Comparison of ENCODE assay signal across 15 cellular contexts in the genomic region with DNA sequence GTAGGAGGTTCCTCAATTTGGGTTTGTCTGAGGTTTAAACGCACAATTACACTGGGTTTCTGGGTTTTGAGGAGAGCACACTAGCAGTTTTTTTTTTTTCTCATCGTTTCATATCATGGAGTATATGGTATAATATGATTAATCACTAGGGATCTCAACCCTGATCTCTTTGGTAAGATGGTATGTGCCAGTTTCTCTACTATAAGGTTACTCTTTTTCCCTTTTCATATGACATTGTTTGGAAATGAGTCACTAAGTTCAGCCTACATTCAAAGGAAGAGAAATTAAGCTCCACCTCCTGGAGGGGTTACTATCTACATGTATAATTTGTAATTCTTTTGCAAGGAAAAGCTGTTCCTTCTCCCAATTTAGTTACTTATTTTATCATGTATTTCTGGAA. TPM values are rescaled to one million over a fixed set of nuclear protein-coding genes. Genes with fewer than 3 reads are reported as not detected.
DNase-seq lines count a peak whose midpoint lies in the region; ATAC-seq and TF ChIP-seq lines count a peak whose summit lies in the region.
"Had no signal": no experiment of that assay in that cellular context is flagged by ENCODE, and none has a peak within 500 bp of the region (broad histone marks: within the 10 kb centered on the region; RNA-seq: fewer than 3 reads in every experiment).

No MANE protein-coding gene starts in this region.

- H3K4me3 Mint-ChIP-seq in activated T-cell treated with anti-CD3 and anti-CD28 coated beads, Interleukin-2, amount 50 U/mL, for 4 hours, result no peak overlapping the region
- no peak overlapping the region for H3K4me3 Mint-ChIP-seq in stimulated activated naive CD8-positive, alpha-beta T cell treated with anti-CD3 and anti-CD28 coated beads, Interleukin-15, Interleukin-2, amounts not matched to agents 100 ng/mL and 50 ng/mL, for 24 hours
- H3K4me3 Mint-ChIP-seq: T-helper 2 cell treated with Interferon-gamma antibody and Interleukin-4, amounts not matched to agents 5 μg/mL and 100 μg/mL, for 36 hours had no signal

- peak overlapping the region; percentile 53 for H3K27ac Mint-ChIP-seq in stimulated activated naive CD8-positive, alpha-beta T cell treated with anti-CD3 and anti-CD28 coated beads, Interleukin-15, Interleukin-2, amounts not matched to agents 100 ng/mL and 50 ng/mL, for 24 hours
- H3K27ac Mint-ChIP-seq: T-helper 2 cell treated with Interferon-gamma antibody and Interleukin-4, amounts not matched to agents 5 μg/mL and 100 μg/mL, for 36 hours had no signal

- no peaks in the 10 kb centered on the region for H3K27me3 Mint-ChIP-seq in activated T-cell treated with anti-CD3 and anti-CD28 coated beads, Interleukin-2, amount 50 U/mL, for 4 hours (ENCODE audit: low read depth)
- no peaks in the 10 kb centered on the region for H3K27me3 Mint-ChIP-seq in stimulated activated naive CD8-positive, alpha-beta T cell treated with anti-CD3 and anti-CD28 coated beads, Interleukin-15, Interleukin-2, amounts not matched to agents 100 ng/mL and 50 ng/mL, for 24 hours

- POLR2A ChIA-PET in RWPE1 (lab: Yijun Ruan, JAX; ENCODE audit: low non-redundant PET), result no interaction called here

- no peak for DNase-seq in activated T-cell treated with anti-CD3 and anti-CD28 coated beads, Interleukin-2, amount 50 U/mL, for 4 hours
- DNase-seq in activated T-cell treated with anti-CD3 and anti-CD28 coated beads, Interleukin-2, amount 50 U/mL, for 48 hours, result no peak
- peak; percentile 83 for DNase-seq in RWPE1 (ENCODE audit: low spot score)
- DNase-seq in epithelial cell of prostate (ENCODE audit: low read depth, low spot score), result no peak
- DNase-seq in GM19238 (ENCODE audit: insufficient read length, low spot score), result no peak
- no peak for DNase-seq in activated CD8-positive, alpha-beta memory T cell treated with anti-CD3 and anti-CD28 coated beads, Interleukin-2, amount 50 U/mL, for 4 hours
- DNase-seq in effector CD4-positive, alpha-beta T cell, result no peak
- DNase-seq: activated naive CD4-positive, alpha-beta T cell treated with Interleukin-2 at 50 U/mL for 16 hours; mucosa of descending colon; NCI-H69; stimulated activated CD4-positive, alpha-beta T cell treated with anti-CD3 and anti-CD28 coated beads, Interleukin-12 subunit alpha, Interleukin-12 subunit beta, amount 100 ng/mL, for 4 hours; stomach had no signal

- H3K27ac ChIP-seq in RWPE1, result no peak overlapping the region
- peak overlapping the region; percentile 7 for H3K27ac ChIP-seq in epithelial cell of prostate
- H3K27ac ChIP-seq: gastroesophageal sphincter, stomach had no signal

- peaks cover 21% of the 10 kb centered on the region for H3K9me3 Mint-ChIP-seq in activated T-cell treated with anti-CD3 and anti-CD28 coated beads, Interleukin-2, amount 50 U/mL, for 4 hours
- peaks cover 27% of the 10 kb centered on the region for H3K9me3 Mint-ChIP-seq in stimulated activated naive CD8-positive, alpha-beta T cell treated with anti-CD3 and anti-CD28 coated beads, Interleukin-15, Interleukin-2, amounts not matched to agents 100 ng/mL and 50 ng/mL, for 24 hours

- CTCF ChIA-PET in RWPE1 (lab: Yijun Ruan, JAX), result interaction anchor here (1.5 kb wide), 1 partner anchor 17 kb away, joined by 4 read pairs; no protein-coding TSS in a partner anchor

- H3K4me1 Mint-ChIP-seq in activated T-cell treated with anti-CD3 and anti-CD28 coated beads, Interleukin-2, amount 50 U/mL, for 4 hours (ENCODE audit: low read depth), result peaks cover 18% of the 10 kb centered on the region
- H3K4me1 Mint-ChIP-seq in stimulated activated naive CD8-positive, alpha-beta T cell treated with anti-CD3 and anti-CD28 coated beads, Interleukin-15, Interleukin-2, amounts not matched to agents 100 ng/mL and 50 ng/mL, for 24 hours (ENCODE audit: low read depth), result peaks cover 25% of the 10 kb centered on the region

- H3K36me3 Mint-ChIP-seq in activated T-cell treated with anti-CD3 and anti-CD28 coated beads, Interleukin-2, amount 50 U/mL, for 4 hours (ENCODE audit: insufficient read depth), result peaks cover 73% of the 10 kb centered on the region
- H3K36me3 Mint-ChIP-seq in stimulated activated naive CD8-positive, alpha-beta T cell treated with anti-CD3 and anti-CD28 coated beads, Interleukin-15, Interleukin-2, amounts not matched to agents 100 ng/mL and 50 ng/mL, for 24 hours (ENCODE audit: low read depth), result peaks cover 89% of the 10 kb centered on the region

- ATAC-seq in activated T-cell treated with anti-CD3 and anti-CD28 coated beads, Interleukin-2, amount 50 U/mL, for 4 hours, result peak; percentile 85 to 89
- ATAC-seq: gastroesophageal sphincter, mucosa of descending colon had no signal

- TF ChIP-seq CTCF in RWPE1 (conservative IDR thresholded peaks at IDR 0.05; ENCODE audit: low read depth), result no peak

RNA-seq across cellular contexts. Expression of a gene that starts 35.2 kb away (rescaled TPM):
- 10 to 100 TPM; 57.2 to 64.8 (median 57.9) TPM for total RNA-seq in activated T-cell treated with anti-CD3 and anti-CD28 coated beads, Interleukin-2, amount 50 U/mL, for 4 hours

RNA-seq across cellular contexts. Expression of a gene that starts 35.3 kb away (rescaled TPM):
- total RNA-seq in activated T-cell treated with anti-CD3 and anti-CD28 coated beads, Interleukin-2, amount 50 U/mL, for 4 hours, result 10 to 100 TPM; 18.2 to 22.5 (median 19.8) TPM

RNA-seq across cellular contexts. Expression of a gene that starts 53.2 kb away (rescaled TPM):
- not detected for total RNA-seq in activated T-cell treated with anti-CD3 and anti-CD28 coated beads, Interleukin-2, amount 50 U/mL, for 4 hours
- total RNA-seq: mucosa of descending colon had no signal
